ENCODE assay signal across 11 cellular contexts in genomic region chr1:45989249-45989648, GRCh38.
"Had no signal": no experiment of that assay in that cellular context is flagged by ENCODE, and none has a peak within 500 bp of the region (broad histone marks: within the 10 kb centered on the region; RNA-seq: fewer than 3 reads in every experiment).

No MANE protein-coding gene starts in this region.

- H3K9ac ChIP-seq: KMS-11 had no signal

- H3K4me1 ChIP-seq: HAP-1 had no signal

- H3K4me3 ChIP-seq: GM23338, HAP-1 had no signal

- H3K36me3 ChIP-seq: HAP-1 had no signal

- H3K9me3 ChIP-seq: HAP-1 had no signal

- DNase-seq: H7, HFFc6, IMR-90, Karpas-422, KBM-7 had no signal

- FAIRE-seq: H1 had no signal

- H3K27ac ChIP-seq: HL-60, KMS-11 had no signal

- H2AFZ ChIP-seq: GM23338 had no signal

- ATAC-seq: GM23338, HCT116 had no signal

- H3K4me2 ChIP-seq: GM23338, KMS-11 had no signal
